9 cellular contexts compared by ENCODE assay signal in genomic region chr4:41611881-41612871, GRCh38.
DNase-seq lines count a peak whose midpoint lies in the region; ATAC-seq and FAIRE-seq lines count a peak whose summit lies in the region.
"Had no signal": no experiment of that assay in that cellular context is flagged by ENCODE, and none has a peak within 500 bp of the region (broad histone marks: within the 10 kb centered on the region; RNA-seq: fewer than 3 reads in every experiment).

No MANE protein-coding gene starts in this region.

- DNase-seq in ELF-1 (ENCODE audit: low read depth, low spot score) (peak; percentile 72), SK-MEL-5 (ENCODE audit: low read depth, low spot score) (peak; percentile 94), Right ventricle myocardium superior (peak; percentile 79), pons (ENCODE audit: low spot score) (peak; percentile 98), GM19239 (ENCODE audit: insufficient read length, low spot score) (no peak)
- no peak for DNase-seq in stimulated activated CD4-positive, alpha-beta T cell treated with anti-CD3 and anti-CD28 coated beads, Interleukin-2, amount 100 ng/mL, for 24 hours
- DNase-seq: SW 1271 had no signal

- intact Hi-C loops in Right ventricle myocardium superior (cut with DNase I) = no loop called here

- peak; percentile 93 for ATAC-seq in Right ventricle myocardium superior (ENCODE audit: poor library complexity)
- ATAC-seq in GM21825 (IDR thresholded peaks at IDR 0.05; ENCODE audit: unreplicated experiment) = no peak
- ATAC-seq in HG03342 (IDR thresholded peaks at IDR 0.05; ENCODE audit: unreplicated experiment) = no peak

- FAIRE-seq in GM19239 (lab: Jason Lieb, UNC) = no peak

- in situ Hi-C loops in SK-MEL-5 (cut with HindIII; ENCODE audit: low pct_unique_long_range_greater_than_20kb, low sequenced_read_pairs) = no loop called here

Comparison
In these comparisons a context has a peak if more than half of its experiments do, and no peak if none do; other contexts are left out.
1. DNase-seq: peak in ELF-1 (single experiment), SK-MEL-5 (single experiment), Right ventricle myocardium superior (single experiment) and pons (single experiment); none in stimulated activated CD4-positive, alpha-beta T cell treated with anti-CD3 and anti-CD28 coated beads, Interleukin-2, amount 100 ng/mL, for 24 hours (0 of 2) and GM19239 (single experiment).